Comparison of ENCODE assay signal across 8 cellular contexts in the genomic region with DNA sequence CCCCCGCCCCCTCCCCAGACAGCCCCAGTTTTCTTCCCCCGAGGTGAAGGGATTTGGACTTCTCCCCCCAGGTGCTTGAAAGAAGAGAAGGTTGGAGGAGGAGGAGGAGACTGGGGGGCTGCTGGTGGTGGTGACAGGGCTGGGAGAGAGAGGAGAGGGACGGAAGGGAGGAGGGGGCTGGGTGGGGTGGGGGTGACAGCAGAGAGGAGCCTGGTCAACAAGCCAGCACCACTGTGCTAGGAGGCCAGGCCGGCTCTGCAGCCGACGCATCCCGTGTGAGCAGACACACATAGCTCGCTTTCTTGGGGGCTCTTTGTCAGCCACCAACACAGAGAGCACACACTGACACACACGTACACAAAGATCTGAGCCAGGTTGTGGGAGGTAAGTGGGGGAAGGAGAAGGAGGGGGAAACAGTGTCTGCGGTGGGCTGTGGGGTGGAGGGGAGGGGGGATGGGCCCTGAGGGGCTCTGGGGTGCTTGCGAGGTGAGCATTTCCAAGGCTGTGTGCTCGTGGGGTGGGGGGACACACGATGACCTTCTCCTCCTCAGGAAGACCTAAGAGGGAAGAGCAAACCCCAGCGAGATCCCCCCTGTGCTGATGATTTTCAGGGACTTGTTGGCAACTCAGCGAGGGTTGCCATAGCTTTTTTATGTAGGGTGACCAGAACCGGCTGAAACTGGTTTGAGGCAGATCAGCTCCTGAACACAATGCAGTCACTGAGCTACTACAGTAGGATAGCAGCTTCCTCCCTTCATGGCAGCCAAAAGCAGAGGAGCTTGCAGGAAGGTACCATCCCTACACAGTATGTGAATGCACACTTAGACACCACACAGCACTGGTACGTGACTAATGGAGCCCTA. TPM values are rescaled to one million over a fixed set of nuclear protein-coding genes. Genes with fewer than 3 reads are reported as not detected.
DNase-seq lines count a peak whose midpoint lies in the region; ATAC-seq, FAIRE-seq and TF ChIP-seq lines count a peak whose summit lies in the region.

A gene with protein sequence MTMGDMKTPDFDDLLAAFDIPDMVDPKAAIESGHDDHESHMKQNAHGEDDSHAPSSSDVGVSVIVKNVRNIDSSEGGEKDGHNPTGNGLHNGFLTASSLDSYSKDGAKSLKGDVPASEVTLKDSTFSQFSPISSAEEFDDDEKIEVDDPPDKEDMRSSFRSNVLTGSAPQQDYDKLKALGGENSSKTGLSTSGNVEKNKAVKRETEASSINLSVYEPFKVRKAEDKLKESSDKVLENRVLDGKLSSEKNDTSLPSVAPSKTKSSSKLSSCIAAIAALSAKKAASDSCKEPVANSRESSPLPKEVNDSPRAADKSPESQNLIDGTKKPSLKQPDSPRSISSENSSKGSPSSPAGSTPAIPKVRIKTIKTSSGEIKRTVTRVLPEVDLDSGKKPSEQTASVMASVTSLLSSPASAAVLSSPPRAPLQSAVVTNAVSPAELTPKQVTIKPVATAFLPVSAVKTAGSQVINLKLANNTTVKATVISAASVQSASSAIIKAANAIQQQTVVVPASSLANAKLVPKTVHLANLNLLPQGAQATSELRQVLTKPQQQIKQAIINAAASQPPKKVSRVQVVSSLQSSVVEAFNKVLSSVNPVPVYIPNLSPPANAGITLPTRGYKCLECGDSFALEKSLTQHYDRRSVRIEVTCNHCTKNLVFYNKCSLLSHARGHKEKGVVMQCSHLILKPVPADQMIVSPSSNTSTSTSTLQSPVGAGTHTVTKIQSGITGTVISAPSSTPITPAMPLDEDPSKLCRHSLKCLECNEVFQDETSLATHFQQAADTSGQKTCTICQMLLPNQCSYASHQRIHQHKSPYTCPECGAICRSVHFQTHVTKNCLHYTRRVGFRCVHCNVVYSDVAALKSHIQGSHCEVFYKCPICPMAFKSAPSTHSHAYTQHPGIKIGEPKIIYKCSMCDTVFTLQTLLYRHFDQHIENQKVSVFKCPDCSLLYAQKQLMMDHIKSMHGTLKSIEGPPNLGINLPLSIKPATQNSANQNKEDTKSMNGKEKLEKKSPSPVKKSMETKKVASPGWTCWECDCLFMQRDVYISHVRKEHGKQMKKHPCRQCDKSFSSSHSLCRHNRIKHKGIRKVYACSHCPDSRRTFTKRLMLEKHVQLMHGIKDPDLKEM (N-terminal part only) (plus strand): TSS at position 732 of the 863 bp plus-strand sequence. CDS start 53,411 bp downstream, outside the sequence.

- H3K27ac Mint-ChIP-seq in activated T-helper 1 cell treated with anti-CD3 and anti-CD28 coated beads, Interleukin-12 subunit alpha, Interleukin-12 subunit beta, Interleukin-2, Interleukin-4 antibody, amounts not matched to agents 30 ng/mL and 10 ng/mL and 1 ng/mL, durations not matched to agents 14 hours and 24 hours and 36 hours = no peak within 1 kb of the TSS
- H3K27ac Mint-ChIP-seq in nephron = peak within 1 kb of the TSS; percentile 100

- intact Hi-C loops in activated T-helper 1 cell treated with anti-CD3 and anti-CD28 coated beads, Interleukin-12 subunit alpha, Interleukin-12 subunit beta, Interleukin-2, Interleukin-4 antibody, amounts not matched to agents 30 ng/mL and 10 ng/mL and 1 ng/mL, durations not matched to agents 14 hours and 24 hours and 36 hours (cut with micrococcal nuclease) = no loop called here

- H3K27me3 Mint-ChIP-seq in activated T-helper 1 cell treated with anti-CD3 and anti-CD28 coated beads, Interleukin-12 subunit alpha, Interleukin-12 subunit beta, Interleukin-2, Interleukin-4 antibody, amounts not matched to agents 30 ng/mL and 10 ng/mL and 1 ng/mL, durations not matched to agents 14 hours and 24 hours and 36 hours (ENCODE audit: insufficient read depth) = peaks cover 67% of the 10 kb centered on the region
- H3K27me3 Mint-ChIP-seq in nephron (ENCODE audit: low read depth) = peaks cover 4% of the 10 kb centered on the region

- no peaks in the 10 kb centered on the region for H3K36me3 Mint-ChIP-seq in activated T-helper 1 cell treated with anti-CD3 and anti-CD28 coated beads, Interleukin-12 subunit alpha, Interleukin-12 subunit beta, Interleukin-2, Interleukin-4 antibody, amounts not matched to agents 30 ng/mL and 10 ng/mL and 1 ng/mL, durations not matched to agents 14 hours and 24 hours and 36 hours (ENCODE audit: low read depth)
- H3K36me3 Mint-ChIP-seq in nephron (ENCODE audit: low read depth) = peaks cover 40% of the 10 kb centered on the region

- no peaks in the 10 kb centered on the region for H3K9me3 Mint-ChIP-seq in activated T-helper 1 cell treated with anti-CD3 and anti-CD28 coated beads, Interleukin-12 subunit alpha, Interleukin-12 subunit beta, Interleukin-2, Interleukin-4 antibody, amounts not matched to agents 30 ng/mL and 10 ng/mL and 1 ng/mL, durations not matched to agents 14 hours and 24 hours and 36 hours
- H3K9me3 Mint-ChIP-seq in nephron = no peaks in the 10 kb centered on the region

- DNase-seq in ELR (ENCODE audit: low read depth) (peak; percentile 73), NCI-H146 treated with DMSO at 0.1 percent for 48 hours (lab: John Stamatoyannopoulos, UW; ENCODE audit: unreplicated experiment) (peak; percentile 83), frontal cortex (ENCODE audit: low spot score in 2 of 2) (peak; percentile 69 to 77)
- DNase-seq in activated T-helper 1 cell treated with anti-CD3 and anti-CD28 coated beads, Interleukin-12 subunit alpha, Interleukin-12 subunit beta, Interleukin-2, Interleukin-4 antibody, amounts not matched to agents 30 ng/mL and 10 ng/mL and 1 ng/mL, durations not matched to agents 14 hours and 24 hours and 36 hours (ENCODE audit: low spot score) = no peak
- no peak for DNase-seq in activated CD8-positive, alpha-beta memory T cell treated with anti-CD3 and anti-CD28 coated beads, Interleukin-2, amount 50 U/mL, for 4 hours
- DNase-seq in activated CD4-positive, alpha-beta T cell treated with anti-CD3 and anti-CD28 coated beads for 4 hours = no peak

- peak within 1 kb of the TSS; percentile 15 for H3K4me3 Mint-ChIP-seq in activated T-helper 1 cell treated with anti-CD3 and anti-CD28 coated beads, Interleukin-12 subunit alpha, Interleukin-12 subunit beta, Interleukin-2, Interleukin-4 antibody, amounts not matched to agents 30 ng/mL and 10 ng/mL and 1 ng/mL, durations not matched to agents 14 hours and 24 hours and 36 hours
- peak within 1 kb of the TSS; percentile 77 to 89 (median 82) for H3K4me3 Mint-ChIP-seq in nephron

- no peak for FAIRE-seq in frontal cortex (lab: Jason Lieb, UNC)

- TF ChIP-seq CTCF in nephron (IDR thresholded peaks at IDR 0.05; ENCODE audit: unreplicated experiment in 3 of 3) = no peak

- no peak for ATAC-seq in HG03280 (IDR thresholded peaks at IDR 0.05; ENCODE audit: unreplicated experiment)

- no peaks in the 10 kb centered on the region for H3K4me1 Mint-ChIP-seq in activated T-helper 1 cell treated with anti-CD3 and anti-CD28 coated beads, Interleukin-12 subunit alpha, Interleukin-12 subunit beta, Interleukin-2, Interleukin-4 antibody, amounts not matched to agents 30 ng/mL and 10 ng/mL and 1 ng/mL, durations not matched to agents 14 hours and 24 hours and 36 hours (ENCODE audit: low read depth)
- peaks cover 79% of the 10 kb centered on the region for H3K4me1 Mint-ChIP-seq in nephron

RNA-seq across cellular contexts. Expression of the gene that starts here (rescaled TPM):
- total RNA-seq in activated T-helper 1 cell treated with anti-CD3 and anti-CD28 coated beads, Interleukin-12 subunit alpha, Interleukin-12 subunit beta, Interleukin-2, Interleukin-4 antibody, amounts not matched to agents 30 ng/mL and 10 ng/mL and 1 ng/mL, durations not matched to agents 14 hours and 24 hours and 36 hours = 0.71 and 1.5 TPM in 2 replicates
- total RNA-seq in frontal cortex = 305 TPM

Comparison
In these comparisons a context has a peak if more than half of its experiments do, and no peak if none do; other contexts are left out.
1. RNA of the gene that starts here (total RNA-seq): 305 TPM in frontal cortex (single experiment); 0.71 to 1.5 TPM in activated T-helper 1 cell treated with anti-CD3 and anti-CD28 coated beads, Interleukin-12 subunit alpha, Interleukin-12 subunit beta, Interleukin-2, Interleukin-4 antibody, amounts not matched to agents 30 ng/mL and 10 ng/mL and 1 ng/mL, durations not matched to agents 14 hours and 24 hours and 36 hours; every median in the first group is over 100 times any median in the second.
2. DNase-seq: peak in ELR (single experiment), NCI-H146 treated with DMSO at 0.1 percent for 48 hours (single experiment) and frontal cortex (2 of 2); none in activated T-helper 1 cell treated with anti-CD3 and anti-CD28 coated beads, Interleukin-12 subunit alpha, Interleukin-12 subunit beta, Interleukin-2, Interleukin-4 antibody, amounts not matched to agents 30 ng/mL and 10 ng/mL and 1 ng/mL, durations not matched to agents 14 hours and 24 hours and 36 hours (single experiment), activated CD8-positive, alpha-beta memory T cell treated with anti-CD3 and anti-CD28 coated beads, Interleukin-2, amount 50 U/mL, for 4 hours (single experiment) and activated CD4-positive, alpha-beta T cell treated with anti-CD3 and anti-CD28 coated beads for 4 hours (0 of 2).